ENCODE assay signal across 24 cellular contexts in the genomic region with DNA sequence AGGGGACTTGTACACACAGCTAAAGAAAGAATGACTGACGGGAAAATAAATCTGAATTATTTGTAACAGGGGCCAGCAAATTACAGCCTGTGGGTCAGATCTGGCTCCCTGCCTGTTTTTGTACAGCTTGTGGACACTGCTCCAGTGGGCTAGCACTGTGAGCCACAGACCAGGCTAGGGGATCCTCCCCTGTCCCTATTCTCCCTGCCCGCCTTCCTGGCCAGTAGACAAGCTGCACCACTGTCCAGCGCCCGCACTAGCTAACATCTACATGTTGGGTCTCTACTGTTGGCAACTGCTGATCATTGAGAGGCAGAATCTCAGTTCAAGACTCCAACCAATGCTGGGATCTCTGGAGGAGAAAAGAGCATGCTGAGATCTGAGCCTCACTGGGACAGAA. TPM values are rescaled to one million over a fixed set of nuclear protein-coding genes. Genes with fewer than 3 reads are reported as not detected.
DNase-seq lines count a peak whose midpoint lies in the region; ATAC-seq and TF ChIP-seq lines count a peak whose summit lies in the region.
"Had no signal": no experiment of that assay in that cellular context is flagged by ENCODE, and none has a peak within 500 bp of the region (broad histone marks: within the 10 kb centered on the region; RNA-seq: fewer than 3 reads in every experiment).

No MANE protein-coding gene starts in this region.

- POLR2A ChIA-PET in activated CD8-positive, alpha-beta T cell treated with anti-CD3 and anti-CD28 coated beads for 36 hours (lab: Charles Lee), result no interaction called here

- no peak for TF ChIP-seq POLR2A in erythroblast (IDR thresholded peaks at IDR 0.05; ENCODE audit: low read length)

- H3K4me1 ChIP-seq in skeletal muscle tissue (ENCODE audit: control insufficient read depth in 3 of 3, insufficient read depth in 3 of 3, low read length in 3 of 3), result peaks cover 24 to 35% (median 29%) of the 10 kb centered on the region in 3 donors
- H3K4me1 ChIP-seq: parathyroid adenoma had no signal

- ATAC-seq in activated naive CD4-positive, alpha-beta T cell treated with anti-CD3 and anti-CD28 coated beads, Interleukin-2, amount 50 U/mL, for 72 hours, result no peak
- no peak for ATAC-seq in activated CD8-positive, alpha-beta T cell treated with anti-CD3 and anti-CD28 coated beads for 36 hours
- no peak for ATAC-seq in effector memory CD8-positive, alpha-beta T cell (replicated peaks)
- ATAC-seq: stimulated activated naive CD8-positive, alpha-beta T cell treated with anti-CD3 and anti-CD28 coated beads, Interleukin-15, Interleukin-2, amounts not matched to agents 100 U/mL and 50 U/mL, for 24 hours had no signal

- CTCF ChIA-PET in activated CD8-positive, alpha-beta T cell treated with anti-CD3 and anti-CD28 coated beads for 36 hours (lab: Charles Lee), result interaction anchor here (0.9 to 2.1 kb wide), 2 partner anchors 10 to 18 kb away, joined by 3 to 6 read pairs; no protein-coding TSS in a partner anchor

- H3K9me3 ChIP-seq in skeletal muscle tissue (ENCODE audit: control insufficient read depth in 3 of 3, low read length in 3 of 3), result no peaks in the 10 kb centered on the region
- H3K9me3 ChIP-seq: tibial artery had no signal

- intact Hi-C loops in activated CD8-positive, alpha-beta T cell treated with anti-CD3 and anti-CD28 coated beads for 36 hours (cut with micrococcal nuclease), result no loop called here

- H3K4me3 ChIP-seq in skeletal muscle tissue (ENCODE audit: low read length in 3 of 3), result no peak overlapping the region
- H3K4me3 ChIP-seq: tibial artery had no signal

- no peak overlapping the region for H3K4me3 Mint-ChIP-seq in activated CD8-positive, alpha-beta T cell treated with anti-CD3 and anti-CD28 coated beads for 36 hours
- H3K4me3 Mint-ChIP-seq in effector memory CD8-positive, alpha-beta T cell, result no peak overlapping the region
- H3K4me3 Mint-ChIP-seq: CD4-positive, alpha-beta T cell; naive B cell had no signal

- TF ChIP-seq CTCF in activated CD8-positive, alpha-beta T cell treated with anti-CD3 and anti-CD28 coated beads for 36 hours (IDR thresholded peaks at IDR 0.05), result no peak

- DNase-seq in activated naive CD4-positive, alpha-beta T cell treated with anti-CD3 and anti-CD28 coated beads, Interleukin-2, amount 50 U/mL, for 72 hours (ENCODE audit: low spot score in 2 of 2), result no peak
- DNase-seq in activated naive CD4-positive, alpha-beta T cell (lab: John Stamatoyannopoulos, UW), result no peak
- DNase-seq in activated CD8-positive, alpha-beta T cell treated with anti-CD3 and anti-CD28 coated beads for 36 hours, result no peak
- no peak for DNase-seq in effector memory CD8-positive, alpha-beta T cell
- DNase-seq in SW480 (ENCODE audit: low spot score), result no peak
- no peak for DNase-seq in erythroblast (lab: John Stamatoyannopoulos, UW)
- DNase-seq in NCI-H1048 (lab: John Stamatoyannopoulos, UW), result no peak
- DNase-seq: activated T-cell treated with anti-CD3 and anti-CD28 coated beads, Interleukin-2, amount 50 U/mL, for 1 hour; amniotic stem cell; CD4-positive, alpha-beta T cell; dermis blood vessel endothelial cell; DMS 273 treated with DMSO at 0.1 percent for 48 hours; foreskin fibroblast; mesenchymal stem cell; naive B cell; NCI-H1417; NCI-H2107; NCI-H510A; stimulated activated CD4-positive, alpha-beta T cell treated with anti-CD3 and anti-CD28 coated beads, Interleukin-2, amount 100 ng/mL, for 24 hours; stimulated activated naive CD8-positive, alpha-beta T cell treated with anti-CD3 and anti-CD28 coated beads, Interleukin-15, Interleukin-2, amounts not matched to agents 100 U/mL and 50 U/mL, for 24 hours; tibial artery had no signal

- peaks cover 34% of the 10 kb centered on the region for H3K4me1 Mint-ChIP-seq in activated CD8-positive, alpha-beta T cell treated with anti-CD3 and anti-CD28 coated beads for 36 hours (ENCODE audit: low read depth)
- H3K4me1 Mint-ChIP-seq in effector memory CD8-positive, alpha-beta T cell (ENCODE audit: low read depth in 2 of 2), result peaks cover 16 to 23% of the 10 kb centered on the region in 2 donors

- no peaks in the 10 kb centered on the region for H3K27me3 Mint-ChIP-seq in activated CD8-positive, alpha-beta T cell treated with anti-CD3 and anti-CD28 coated beads for 36 hours
- H3K27me3 Mint-ChIP-seq in effector memory CD8-positive, alpha-beta T cell, result no peaks in the 10 kb centered on the region
- H3K27me3 Mint-ChIP-seq: CD4-positive, alpha-beta T cell; naive B cell had no signal

- H3K36me3 Mint-ChIP-seq in activated naive CD4-positive, alpha-beta T cell treated with anti-CD3 and anti-CD28 coated beads, Interleukin-2, amount 50 U/mL, for 72 hours, result peaks cover 15 to 35% of the 10 kb centered on the region in 2 donors
- peaks cover 47% of the 10 kb centered on the region for H3K36me3 Mint-ChIP-seq in activated CD8-positive, alpha-beta T cell treated with anti-CD3 and anti-CD28 coated beads for 36 hours (ENCODE audit: low read depth)
- H3K36me3 Mint-ChIP-seq in effector memory CD8-positive, alpha-beta T cell (ENCODE audit: insufficient read depth), result peaks cover 72% of the 10 kb centered on the region

- H3K27me3 ChIP-seq in skeletal muscle tissue (ENCODE audit: control insufficient read depth in 3 of 3, insufficient read depth in 3 of 3, low read length in 3 of 3), result no peaks in the 10 kb centered on the region
- H3K27me3 ChIP-seq: tibial artery had no signal

- peak overlapping the region; percentile 82 for H3K27ac ChIP-seq in skeletal muscle tissue (ENCODE audit: low read depth, low read length)
- H3K27ac ChIP-seq: parathyroid adenoma had no signal

- H3K9me3 Mint-ChIP-seq in activated naive CD4-positive, alpha-beta T cell treated with anti-CD3 and anti-CD28 coated beads, Interleukin-2, amount 50 U/mL, for 72 hours, result no peaks in the 10 kb centered on the region
- no peaks in the 10 kb centered on the region for H3K9me3 Mint-ChIP-seq in activated CD8-positive, alpha-beta T cell treated with anti-CD3 and anti-CD28 coated beads for 36 hours
- no peaks in the 10 kb centered on the region for H3K9me3 Mint-ChIP-seq in effector memory CD8-positive, alpha-beta T cell
- H3K9me3 Mint-ChIP-seq: CD4-positive, alpha-beta T cell; naive B cell had no signal

- no peak overlapping the region for H3K9ac ChIP-seq in skeletal muscle tissue (ENCODE audit: low read depth in 1 of 3, low read length in 3 of 3)
- H3K9ac ChIP-seq: parathyroid adenoma had no signal

- peak overlapping the region; percentile 56 to 85 for H3K27ac Mint-ChIP-seq in activated naive CD4-positive, alpha-beta T cell treated with anti-CD3 and anti-CD28 coated beads, Interleukin-2, amount 50 U/mL, for 72 hours
- H3K27ac Mint-ChIP-seq in activated CD8-positive, alpha-beta T cell treated with anti-CD3 and anti-CD28 coated beads for 36 hours, result peak overlapping the region; percentile 89
- peak overlapping the region; percentile 42 to 61 for H3K27ac Mint-ChIP-seq in effector memory CD8-positive, alpha-beta T cell
- H3K27ac Mint-ChIP-seq: CD4-positive, alpha-beta T cell had no signal

- peaks cover 31 to 61% (median 43%) of the 10 kb centered on the region in 3 donors for H3K36me3 ChIP-seq in skeletal muscle tissue (ENCODE audit: control insufficient read depth in 3 of 3, insufficient read depth in 3 of 3, low read length in 3 of 3)

RNA-seq across cellular contexts. Expression of a gene that starts 10.7 kb away (rescaled TPM):
- total RNA-seq in activated naive CD4-positive, alpha-beta T cell treated with anti-CD3 and anti-CD28 coated beads, Interleukin-2, amount 50 U/mL, for 72 hours, result 10 to 100 TPM; 32.2 to 42.8 TPM
- 10 to 100 TPM; 20.9 to 23.3 TPM for total RNA-seq in activated CD8-positive, alpha-beta T cell treated with anti-CD3 and anti-CD28 coated beads for 36 hours
- total RNA-seq in skeletal muscle tissue, result 31.3 TPM

RNA-seq across cellular contexts. Expression of a gene that starts 12.9 kb away (rescaled TPM):
- total RNA-seq in activated naive CD4-positive, alpha-beta T cell treated with anti-CD3 and anti-CD28 coated beads, Interleukin-2, amount 50 U/mL, for 72 hours, result under 1 TPM in 1 of 2 donors, not detected in 1; 0.97 TPM
- total RNA-seq in activated CD8-positive, alpha-beta T cell treated with anti-CD3 and anti-CD28 coated beads for 36 hours, result under 1 TPM; 0.47 to 0.54 TPM
- 85.1 TPM for total RNA-seq in skeletal muscle tissue
- total RNA-seq: CD4-positive, alpha-beta T cell had no signal

RNA-seq across cellular contexts. Expression of a gene that starts 47.2 kb away (rescaled TPM):
- total RNA-seq in activated naive CD4-positive, alpha-beta T cell treated with anti-CD3 and anti-CD28 coated beads, Interleukin-2, amount 50 U/mL, for 72 hours, result not detected
- total RNA-seq in activated CD8-positive, alpha-beta T cell treated with anti-CD3 and anti-CD28 coated beads for 36 hours, result under 1 TPM in 1 of 2 experiments, not detected in 1; 0.18 TPM
- total RNA-seq in skeletal muscle tissue, result not detected
- total RNA-seq: CD4-positive, alpha-beta T cell; dermis blood vessel endothelial cell; G401 had no signal

Comparison
In these comparisons a context has a peak if more than half of its experiments do, and no peak if none do; other contexts are left out.
1. RNA of a gene that starts 12.9 kb away (total RNA-seq): 85.1 TPM in skeletal muscle tissue (single experiment); 0.97 TPM in activated naive CD4-positive, alpha-beta T cell treated with anti-CD3 and anti-CD28 coated beads, Interleukin-2, amount 50 U/mL, for 72 hours and 0.47 to 0.54 TPM in activated CD8-positive, alpha-beta T cell treated with anti-CD3 and anti-CD28 coated beads for 36 hours; every median in the first group is over 10 times any median in the second.
2. Peak in every context shown above with its lines, with median percentiles within 50 percentile points of each other: H3K27ac Mint-ChIP-seq.